In the genomic region with DNA sequence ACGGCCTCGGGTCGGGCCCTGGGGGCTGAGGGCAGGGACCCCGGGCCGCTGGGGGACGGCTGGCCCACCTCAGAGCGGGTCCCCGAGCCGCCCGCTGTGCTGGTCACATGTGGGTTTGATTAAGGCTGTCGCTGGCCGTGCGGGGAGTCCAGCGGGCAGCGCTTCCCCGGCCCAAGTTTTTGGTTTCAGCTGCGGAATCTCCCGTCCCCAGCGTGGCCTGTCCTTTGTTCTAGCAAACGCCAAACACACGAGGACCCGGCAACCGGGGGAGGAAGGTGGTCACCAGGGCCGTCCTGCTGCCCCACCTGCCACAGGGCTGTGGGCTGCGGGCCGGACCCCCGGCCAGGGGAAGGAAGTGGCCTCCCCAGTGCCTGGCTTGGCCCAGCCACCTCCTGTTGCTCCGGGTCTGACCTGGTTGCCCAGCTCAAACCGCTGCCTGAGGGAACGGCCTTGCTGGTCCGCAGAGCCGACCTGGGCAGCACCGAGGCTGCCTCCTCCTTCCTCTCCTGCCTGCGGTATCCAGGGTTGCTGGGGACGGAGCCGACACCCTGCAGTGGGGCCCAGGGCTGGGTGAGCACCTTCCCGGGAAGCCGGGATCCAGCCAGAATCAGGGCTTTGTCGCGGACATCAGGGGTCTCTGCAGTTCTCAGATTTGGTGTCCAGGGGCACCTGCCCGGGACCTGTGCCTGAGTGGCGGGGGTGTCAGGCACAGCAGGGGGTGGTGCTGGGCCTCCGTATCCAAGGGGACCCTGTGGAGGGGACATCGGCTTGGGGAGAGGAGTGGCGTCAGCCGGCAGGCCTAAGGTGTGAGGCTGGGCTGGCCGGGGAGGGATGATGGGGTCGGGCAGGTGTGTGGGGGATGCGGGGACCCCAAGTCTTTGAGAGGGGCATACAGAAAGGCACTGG, we compare ENCODE assay signal across 1 cellular context.
TF ChIP-seq lines count a peak whose summit lies in the region.

No MANE protein-coding gene starts in this region.

TF ChIP-seq in HepG2, 621 proteins besides CTCF, POLR2A, EP300 and RAD21 (continued from another document and continues in another):
- TF ChIP-seq, protein P1, sequence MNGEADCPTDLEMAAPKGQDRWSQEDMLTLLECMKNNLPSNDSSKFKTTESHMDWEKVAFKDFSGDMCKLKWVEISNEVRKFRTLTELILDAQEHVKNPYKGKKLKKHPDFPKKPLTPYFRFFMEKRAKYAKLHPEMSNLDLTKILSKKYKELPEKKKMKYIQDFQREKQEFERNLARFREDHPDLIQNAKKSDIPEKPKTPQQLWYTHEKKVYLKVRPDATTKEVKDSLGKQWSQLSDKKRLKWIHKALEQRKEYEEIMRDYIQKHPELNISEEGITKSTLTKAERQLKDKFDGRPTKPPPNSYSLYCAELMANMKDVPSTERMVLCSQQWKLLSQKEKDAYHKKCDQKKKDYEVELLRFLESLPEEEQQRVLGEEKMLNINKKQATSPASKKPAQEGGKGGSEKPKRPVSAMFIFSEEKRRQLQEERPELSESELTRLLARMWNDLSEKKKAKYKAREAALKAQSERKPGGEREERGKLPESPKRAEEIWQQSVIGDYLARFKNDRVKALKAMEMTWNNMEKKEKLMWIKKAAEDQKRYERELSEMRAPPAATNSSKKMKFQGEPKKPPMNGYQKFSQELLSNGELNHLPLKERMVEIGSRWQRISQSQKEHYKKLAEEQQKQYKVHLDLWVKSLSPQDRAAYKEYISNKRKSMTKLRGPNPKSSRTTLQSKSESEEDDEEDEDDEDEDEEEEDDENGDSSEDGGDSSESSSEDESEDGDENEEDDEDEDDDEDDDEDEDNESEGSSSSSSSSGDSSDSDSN (CRISPR knock-in tag; IDR thresholded peaks at IDR 0.05): 0 out of 2 replicates have a peak, but pooled peaks have one; percentile 17
- TF ChIP-seq NBN (conservative IDR thresholded peaks at IDR 0.05) (no peak), ZNF235 (CRISPR knock-in tag; IDR thresholded peaks at IDR 0.05; ENCODE audit: borderline replicate concordance) (no peak), ZNF841 (CRISPR knock-in tag; IDR thresholded peaks at IDR 0.05; ENCODE audit: borderline replicate concordance) (no peak), ZBTB38 (CRISPR knock-in tag; IDR thresholded peaks at IDR 0.05) (peak; percentile 88), ZNF562 (CRISPR knock-in tag; IDR thresholded peaks at IDR 0.05; ENCODE audit: borderline replicate concordance) (no peak), ZNF547 (CRISPR knock-in tag; IDR thresholded peaks at IDR 0.05) (peak; percentile 66; the same call in 1 of the 2 replicates), HES4 (CRISPR knock-in tag; IDR thresholded peaks at IDR 0.05; ENCODE audit: borderline replicate concordance) (0 out of 2 replicates have a peak, but pooled peaks have one; percentile 30), ZMYM3 (CRISPR knock-in tag; IDR thresholded peaks at IDR 0.05) (0 out of 2 replicates have a peak, but pooled peaks have one; percentile 7), ZBTB7A (CRISPR knock-in tag; IDR thresholded peaks at IDR 0.05) (no peak; the same call in 1 of the 2 replicates), SMC3 (IDR thresholded peaks at IDR 0.05; ENCODE audit: low read length) (no peak), SMAD1 (CRISPR knock-in tag; IDR thresholded peaks at IDR 0.05; ENCODE audit: borderline replicate concordance, low read depth) (no peak), ZNF883 (CRISPR knock-in tag; IDR thresholded peaks at IDR 0.05; ENCODE audit: not compliant biosample characterization) (peak; percentile 51), KLF12 (CRISPR knock-in tag; IDR thresholded peaks at IDR 0.05; ENCODE audit: borderline replicate concordance) (no peak), ZNF629 (CRISPR knock-in tag; conservative IDR thresholded peaks at IDR 0.05) (no peak), WIZ (CRISPR knock-in tag; IDR thresholded peaks at IDR 0.05) (no peak), ARHGAP35 (CRISPR knock-in tag; IDR thresholded peaks at IDR 0.05; ENCODE audit: borderline replicate concordance) (0 out of 2 replicates have a peak, but pooled peaks have one; percentile 36), ZNF891 (CRISPR knock-in tag; IDR thresholded peaks at IDR 0.05) (0 out of 2 replicates have a peak, but pooled peaks have one; percentile 37), ZNF598 (CRISPR knock-in tag; IDR thresholded peaks at IDR 0.05; ENCODE audit: borderline replicate concordance) (0 out of 2 replicates have a peak, but pooled peaks have one; percentile 22), HNRNPL (IDR thresholded peaks at IDR 0.05; ENCODE audit: low read depth, low read length) (0 out of 2 replicates have a peak, but pooled peaks have one; percentile 26), ZNF850 (CRISPR knock-in tag; conservative IDR thresholded peaks at IDR 0.05) (no peak), ZNF33A (CRISPR knock-in tag; IDR thresholded peaks at IDR 0.05; ENCODE audit: borderline replicate concordance) (no peak), ZFY (CRISPR knock-in tag; IDR thresholded peaks at IDR 0.05) (peak; percentile 38), ZNF782 (CRISPR knock-in tag; IDR thresholded peaks at IDR 0.05; ENCODE audit: borderline replicate concordance) (no peak)
- TF ChIP-seq, protein P2, sequence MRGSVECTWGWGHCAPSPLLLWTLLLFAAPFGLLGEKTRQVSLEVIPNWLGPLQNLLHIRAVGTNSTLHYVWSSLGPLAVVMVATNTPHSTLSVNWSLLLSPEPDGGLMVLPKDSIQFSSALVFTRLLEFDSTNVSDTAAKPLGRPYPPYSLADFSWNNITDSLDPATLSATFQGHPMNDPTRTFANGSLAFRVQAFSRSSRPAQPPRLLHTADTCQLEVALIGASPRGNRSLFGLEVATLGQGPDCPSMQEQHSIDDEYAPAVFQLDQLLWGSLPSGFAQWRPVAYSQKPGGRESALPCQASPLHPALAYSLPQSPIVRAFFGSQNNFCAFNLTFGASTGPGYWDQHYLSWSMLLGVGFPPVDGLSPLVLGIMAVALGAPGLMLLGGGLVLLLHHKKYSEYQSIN (CRISPR knock-in tag; IDR thresholded peaks at IDR 0.05; ENCODE audit: borderline replicate concordance): no peak
- TF ChIP-seq, protein P3, sequence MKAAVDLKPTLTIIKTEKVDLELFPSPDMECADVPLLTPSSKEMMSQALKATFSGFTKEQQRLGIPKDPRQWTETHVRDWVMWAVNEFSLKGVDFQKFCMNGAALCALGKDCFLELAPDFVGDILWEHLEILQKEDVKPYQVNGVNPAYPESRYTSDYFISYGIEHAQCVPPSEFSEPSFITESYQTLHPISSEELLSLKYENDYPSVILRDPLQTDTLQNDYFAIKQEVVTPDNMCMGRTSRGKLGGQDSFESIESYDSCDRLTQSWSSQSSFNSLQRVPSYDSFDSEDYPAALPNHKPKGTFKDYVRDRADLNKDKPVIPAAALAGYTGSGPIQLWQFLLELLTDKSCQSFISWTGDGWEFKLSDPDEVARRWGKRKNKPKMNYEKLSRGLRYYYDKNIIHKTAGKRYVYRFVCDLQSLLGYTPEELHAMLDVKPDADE (CRISPR knock-in tag; IDR thresholded peaks at IDR 0.05): no peak
- TF ChIP-seq, protein P4, sequence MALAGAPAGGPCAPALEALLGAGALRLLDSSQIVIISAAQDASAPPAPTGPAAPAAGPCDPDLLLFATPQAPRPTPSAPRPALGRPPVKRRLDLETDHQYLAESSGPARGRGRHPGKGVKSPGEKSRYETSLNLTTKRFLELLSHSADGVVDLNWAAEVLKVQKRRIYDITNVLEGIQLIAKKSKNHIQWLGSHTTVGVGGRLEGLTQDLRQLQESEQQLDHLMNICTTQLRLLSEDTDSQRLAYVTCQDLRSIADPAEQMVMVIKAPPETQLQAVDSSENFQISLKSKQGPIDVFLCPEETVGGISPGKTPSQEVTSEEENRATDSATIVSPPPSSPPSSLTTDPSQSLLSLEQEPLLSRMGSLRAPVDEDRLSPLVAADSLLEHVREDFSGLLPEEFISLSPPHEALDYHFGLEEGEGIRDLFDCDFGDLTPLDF (CRISPR knock-in tag; IDR thresholded peaks at IDR 0.05): no peak
- TF ChIP-seq, protein P5, sequence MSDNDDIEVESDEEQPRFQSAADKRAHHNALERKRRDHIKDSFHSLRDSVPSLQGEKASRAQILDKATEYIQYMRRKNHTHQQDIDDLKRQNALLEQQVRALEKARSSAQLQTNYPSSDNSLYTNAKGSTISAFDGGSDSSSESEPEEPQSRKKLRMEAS (IDR thresholded peaks at IDR 0.05): 0 out of 2 replicates have a peak, but pooled peaks have one; percentile 30
- TF ChIP-seq, protein P6, sequence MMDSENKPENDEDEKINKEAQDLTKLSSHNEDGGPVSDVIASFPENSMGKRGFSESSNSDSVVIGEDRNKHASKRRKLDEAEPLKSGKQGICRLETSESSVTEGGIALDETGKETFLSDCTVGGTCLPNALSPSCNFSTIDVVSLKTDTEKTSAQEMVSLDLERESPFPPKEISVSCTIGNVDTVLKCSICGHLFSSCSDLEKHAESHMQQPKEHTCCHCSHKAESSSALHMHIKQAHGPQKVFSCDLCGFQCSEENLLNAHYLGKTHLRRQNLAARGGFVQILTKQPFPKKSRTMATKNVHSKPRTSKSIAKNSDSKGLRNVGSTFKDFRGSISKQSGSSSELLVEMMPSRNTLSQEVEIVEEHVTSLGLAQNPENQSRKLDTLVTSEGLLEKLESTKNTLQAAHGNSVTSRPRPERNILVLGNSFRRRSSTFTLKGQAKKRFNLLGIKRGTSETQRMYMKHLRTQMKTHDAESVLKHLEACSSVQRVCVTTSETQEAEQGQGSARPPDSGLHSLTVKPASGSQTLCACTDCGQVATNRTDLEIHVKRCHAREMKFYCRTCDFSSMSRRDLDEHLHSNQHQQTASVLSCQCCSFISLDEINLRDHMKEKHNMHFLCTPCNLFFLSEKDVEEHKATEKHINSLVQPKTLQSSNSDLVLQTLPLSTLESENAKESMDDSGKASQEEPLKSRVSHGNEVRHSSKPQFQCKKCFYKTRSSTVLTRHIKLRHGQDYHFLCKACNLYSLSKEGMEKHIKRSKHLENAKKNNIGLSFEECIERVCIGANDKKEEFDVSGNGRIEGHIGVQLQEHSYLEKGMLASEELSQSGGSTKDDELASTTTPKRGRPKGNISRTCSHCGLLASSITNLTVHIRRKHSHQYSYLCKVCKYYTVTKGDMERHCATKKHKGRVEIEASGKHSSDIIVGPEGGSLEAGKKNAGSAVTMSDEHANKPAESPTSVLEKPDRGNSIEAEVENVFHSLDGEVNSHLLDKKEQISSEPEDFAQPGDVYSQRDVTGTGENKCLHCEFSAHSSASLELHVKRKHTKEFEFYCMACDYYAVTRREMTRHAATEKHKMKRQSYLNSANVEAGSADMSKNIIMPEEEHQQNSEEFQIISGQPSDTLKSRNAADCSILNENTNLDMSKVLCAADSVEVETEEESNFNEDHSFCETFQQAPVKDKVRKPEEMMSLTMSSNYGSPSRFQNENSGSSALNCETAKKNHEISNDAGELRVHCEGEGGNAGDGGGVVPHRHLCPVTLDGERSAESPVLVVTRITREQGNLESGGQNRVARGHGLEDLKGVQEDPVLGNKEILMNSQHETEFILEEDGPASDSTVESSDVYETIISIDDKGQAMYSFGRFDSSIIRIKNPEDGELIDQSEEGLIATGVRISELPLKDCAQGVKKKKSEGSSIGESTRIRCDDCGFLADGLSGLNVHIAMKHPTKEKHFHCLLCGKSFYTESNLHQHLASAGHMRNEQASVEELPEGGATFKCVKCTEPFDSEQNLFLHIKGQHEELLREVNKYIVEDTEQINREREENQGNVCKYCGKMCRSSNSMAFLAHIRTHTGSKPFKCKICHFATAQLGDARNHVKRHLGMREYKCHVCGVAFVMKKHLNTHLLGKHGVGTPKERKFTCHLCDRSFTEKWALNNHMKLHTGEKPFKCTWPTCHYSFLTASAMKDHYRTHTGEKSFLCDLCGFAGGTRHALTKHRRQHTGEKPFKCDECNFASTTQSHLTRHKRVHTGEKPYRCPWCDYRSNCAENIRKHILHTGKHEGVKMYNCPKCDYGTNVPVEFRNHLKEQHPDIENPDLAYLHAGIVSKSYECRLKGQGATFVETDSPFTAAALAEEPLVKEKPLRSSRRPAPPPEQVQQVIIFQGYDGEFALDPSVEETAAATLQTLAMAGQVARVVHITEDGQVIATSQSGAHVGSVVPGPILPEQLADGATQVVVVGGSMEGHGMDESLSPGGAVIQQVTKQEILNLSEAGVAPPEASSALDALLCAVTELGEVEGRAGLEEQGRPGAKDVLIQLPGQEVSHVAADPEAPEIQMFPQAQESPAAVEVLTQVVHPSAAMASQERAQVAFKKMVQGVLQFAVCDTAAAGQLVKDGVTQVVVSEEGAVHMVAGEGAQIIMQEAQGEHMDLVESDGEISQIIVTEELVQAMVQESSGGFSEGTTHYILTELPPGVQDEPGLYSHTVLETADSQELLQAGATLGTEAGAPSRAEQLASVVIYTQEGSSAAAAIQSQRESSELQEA (CRISPR knock-in tag; IDR thresholded peaks at IDR 0.05; ENCODE audit: not compliant biosample characterization): peak; percentile 27
- TF ChIP-seq, protein P7, sequence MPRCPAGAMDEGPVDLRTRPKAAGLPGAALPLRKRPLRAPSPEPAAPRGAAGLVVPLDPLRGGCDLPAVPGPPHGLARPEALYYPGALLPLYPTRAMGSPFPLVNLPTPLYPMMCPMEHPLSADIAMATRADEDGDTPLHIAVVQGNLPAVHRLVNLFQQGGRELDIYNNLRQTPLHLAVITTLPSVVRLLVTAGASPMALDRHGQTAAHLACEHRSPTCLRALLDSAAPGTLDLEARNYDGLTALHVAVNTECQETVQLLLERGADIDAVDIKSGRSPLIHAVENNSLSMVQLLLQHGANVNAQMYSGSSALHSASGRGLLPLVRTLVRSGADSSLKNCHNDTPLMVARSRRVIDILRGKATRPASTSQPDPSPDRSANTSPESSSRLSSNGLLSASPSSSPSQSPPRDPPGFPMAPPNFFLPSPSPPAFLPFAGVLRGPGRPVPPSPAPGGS (CRISPR knock-in tag; IDR thresholded peaks at IDR 0.05): peak; percentile 48; the same call in 1 of the 2 replicates
- TF ChIP-seq, protein P8, sequence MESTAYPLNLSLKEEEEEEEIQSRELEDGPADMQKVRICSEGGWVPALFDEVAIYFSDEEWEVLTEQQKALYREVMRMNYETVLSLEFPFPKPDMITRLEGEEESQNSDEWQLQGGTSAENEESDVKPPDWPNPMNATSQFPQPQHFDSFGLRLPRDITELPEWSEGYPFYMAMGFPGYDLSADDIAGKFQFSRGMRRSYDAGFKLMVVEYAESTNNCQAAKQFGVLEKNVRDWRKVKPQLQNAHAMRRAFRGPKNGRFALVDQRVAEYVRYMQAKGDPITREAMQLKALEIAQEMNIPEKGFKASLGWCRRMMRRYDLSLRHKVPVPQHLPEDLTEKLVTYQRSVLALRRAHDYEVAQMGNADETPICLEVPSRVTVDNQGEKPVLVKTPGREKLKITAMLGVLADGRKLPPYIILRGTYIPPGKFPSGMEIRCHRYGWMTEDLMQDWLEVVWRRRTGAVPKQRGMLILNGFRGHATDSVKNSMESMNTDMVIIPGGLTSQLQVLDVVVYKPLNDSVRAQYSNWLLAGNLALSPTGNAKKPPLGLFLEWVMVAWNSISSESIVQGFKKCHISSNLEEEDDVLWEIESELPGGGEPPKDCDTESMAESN (CRISPR knock-in tag; conservative IDR thresholded peaks at IDR 0.05): no peak
